ENCODE assay signal across 18 cellular contexts in genomic region chr9:107175039-107175438, GRCh38.
DNase-seq lines count a peak whose midpoint lies in the region; ATAC-seq and TF ChIP-seq lines count a peak whose summit lies in the region.
"Had no signal": no experiment of that assay in that cellular context is flagged by ENCODE, and none has a peak within 500 bp of the region (broad histone marks: within the 10 kb centered on the region; RNA-seq: fewer than 3 reads in every experiment).

No MANE protein-coding gene starts in this region.

- no peaks in the 10 kb centered on the region for H3K9me3 Mint-ChIP-seq in activated CD4-positive, alpha-beta T cell treated with anti-CD3 and anti-CD28 coated beads for 36 hours (ENCODE audit: low read depth)
- H3K9me3 Mint-ChIP-seq: activated CD8-positive, alpha-beta T cell treated with anti-CD3 and anti-CD28 coated beads for 36 hours; activated T-cell treated with anti-CD3 and anti-CD28 coated beads, Interleukin-2, amount 50 U/mL, for 24 hours; T-helper 1 cell treated with Interleukin-12 subunit alpha and Interleukin-12 subunit beta and Interleukin-4 antibody, amounts not matched to agents 30 μg/mL and 1 μg/mL, for 36 hours had no signal

- no peak overlapping the region for H3K27ac Mint-ChIP-seq in activated CD4-positive, alpha-beta T cell treated with anti-CD3 and anti-CD28 coated beads for 36 hours
- H3K27ac Mint-ChIP-seq: activated CD8-positive, alpha-beta T cell treated with anti-CD3 and anti-CD28 coated beads for 36 hours; activated T-cell treated with anti-CD3 and anti-CD28 coated beads, Interleukin-2, amount 50 U/mL, for 24 hours; T-helper 1 cell treated with Interleukin-12 subunit alpha and Interleukin-12 subunit beta and Interleukin-4 antibody, amounts not matched to agents 30 μg/mL and 1 μg/mL, for 36 hours had no signal

- H3K36me3 Mint-ChIP-seq in activated CD4-positive, alpha-beta T cell treated with anti-CD3 and anti-CD28 coated beads for 36 hours (ENCODE audit: low read depth) = no peaks in the 10 kb centered on the region

- peaks cover 19% of the 10 kb centered on the region for H3K27me3 Mint-ChIP-seq in activated CD4-positive, alpha-beta T cell treated with anti-CD3 and anti-CD28 coated beads for 36 hours

- POLR2A ChIA-PET in activated CD4-positive, alpha-beta T cell treated with anti-CD3 and anti-CD28 coated beads for 36 hours (lab: Charles Lee) = no interaction called here

- no peak for TF ChIP-seq POLR2A in erythroblast (IDR thresholded peaks at IDR 0.05; ENCODE audit: low read length)

- H3K4me1 Mint-ChIP-seq in activated CD4-positive, alpha-beta T cell treated with anti-CD3 and anti-CD28 coated beads for 36 hours = peaks cover 22% of the 10 kb centered on the region

- DNase-seq in LoVo (ENCODE audit: low spot score) = peak; percentile 7
- peak; percentile 73 for DNase-seq in iris pigment epithelial cell (ENCODE audit: low read depth)
- peak; percentile 41 for DNase-seq in renal cortical epithelial cell (ENCODE audit: low read depth)
- DNase-seq in NCI-H2029 treated with DMSO at 0.1 percent for 48 hours (lab: John Stamatoyannopoulos, UW) = no peak
- DNase-seq in activated CD4-positive, alpha-beta T cell treated with anti-CD3 and anti-CD28 coated beads for 36 hours = no peak
- DNase-seq in erythroblast (lab: John Stamatoyannopoulos, UW) = no peak
- DNase-seq: activated naive CD4-positive, alpha-beta T cell treated with anti-CD3 and anti-CD28 coated beads, Interleukin-2, amount 50 U/mL, for 16 hours; activated T-cell treated with anti-CD3 and anti-CD28 coated beads, Interleukin-2, amount 50 U/mL, for 24 hours; body of pancreas; DND-41; kidney; NCI-H1694 treated with DMSO at 0.1 percent for 48 hours; stimulated activated CD4-positive, alpha-beta T cell treated with anti-CD3 and anti-CD28 coated beads, Interleukin-4, amount 100 ng/mL, for 24 hours; substantia nigra had no signal

- intact Hi-C loops in activated CD4-positive, alpha-beta T cell treated with anti-CD3 and anti-CD28 coated beads for 36 hours (cut with DNase I, micrococcal nuclease) = loop anchor here in 1 of 2 experiments (2.0 kb wide), 1 partner anchor 38 kb away; no protein-coding TSS in a partner anchor

- ATAC-seq in esophagus mucosa (peak; percentile 62), HG03565 (IDR thresholded peaks at IDR 0.05; ENCODE audit: unreplicated experiment) (no peak)
- no peak for ATAC-seq in activated CD4-positive, alpha-beta T cell treated with anti-CD3 and anti-CD28 coated beads for 36 hours
- ATAC-seq: body of pancreas had no signal

- H3K4me3 Mint-ChIP-seq in activated CD4-positive, alpha-beta T cell treated with anti-CD3 and anti-CD28 coated beads for 36 hours = no peak overlapping the region
- H3K4me3 Mint-ChIP-seq: activated CD8-positive, alpha-beta T cell treated with anti-CD3 and anti-CD28 coated beads for 36 hours; activated T-cell treated with anti-CD3 and anti-CD28 coated beads, Interleukin-2, amount 50 U/mL, for 24 hours; T-helper 1 cell treated with Interleukin-12 subunit alpha and Interleukin-12 subunit beta and Interleukin-4 antibody, amounts not matched to agents 30 μg/mL and 1 μg/mL, for 36 hours had no signal

- CTCF ChIA-PET in activated CD4-positive, alpha-beta T cell treated with anti-CD3 and anti-CD28 coated beads for 36 hours (lab: Charles Lee) = interaction anchor here (0.9 to 1.2 kb wide), 3 partner anchors 12 to 38 kb away, joined by 3 to 4 read pairs (median 3); no protein-coding TSS in a partner anchor

Comparison
In these comparisons a context has a peak if more than half of its experiments do, and no peak if none do; other contexts are left out.
1. DNase-seq: peak in LoVo (single experiment), iris pigment epithelial cell (single experiment) and renal cortical epithelial cell (single experiment); none in NCI-H2029 treated with DMSO at 0.1 percent for 48 hours (single experiment), activated CD4-positive, alpha-beta T cell treated with anti-CD3 and anti-CD28 coated beads for 36 hours (single experiment) and erythroblast (0 of 2).